In genomic region chr6:70459235-70459634, GRCh38 we compare ENCODE assay signal across 17 cellular contexts. TPM values are rescaled to one million over a fixed set of nuclear protein-coding genes. Genes with fewer than 3 reads are reported as not detected.
A peak's percentile ranks its signal among the peaks of the same experiment; 100 is the strongest.
DNase-seq lines count a peak whose midpoint lies in the region; ATAC-seq and TF ChIP-seq lines count a peak whose summit lies in the region.
"Had no signal": no experiment of that assay in that cellular context is flagged by ENCODE, and none has a peak within 500 bp of the region (broad histone marks: within the 10 kb centered on the region; RNA-seq: fewer than 3 reads in every experiment).

No MANE protein-coding gene starts in this region.

- H3K4me1 ChIP-seq in left lung, result no peaks in the 10 kb centered on the region
- H3K4me1 ChIP-seq: BE2C, BLaER1 had no signal

- H3F3A ChIP-seq in neural cell (ENCODE audit: insufficient read depth, low read length, poor library complexity, severe bottlenecking), result no peaks in the 10 kb centered on the region

- peak; percentile 75 for TF ChIP-seq EP300 in neural cell (conservative IDR thresholded peaks at IDR 0.05; ENCODE audit: poor library complexity, severe bottlenecking)

- intact Hi-C loops in left lung (cut with DNase I), result no loop called here

- H3K9me3 ChIP-seq in neural cell (ENCODE audit: low read length) (no peaks in the 10 kb centered on the region), left lung (no peaks in the 10 kb centered on the region)
- H3K9me3 ChIP-seq: BE2C, BLaER1 had no signal

- H3K27me3 ChIP-seq in neural cell (ENCODE audit: insufficient read depth, low read depth, low read length), result no peaks in the 10 kb centered on the region
- H3K27me3 ChIP-seq in left lung, result no peaks in the 10 kb centered on the region
- H3K27me3 ChIP-seq: BE2C, BLaER1 had no signal

- H3K4me3 ChIP-seq in neural cell (ENCODE audit: low read length), result no peak overlapping the region
- H3K4me3 ChIP-seq in left lung, result no peak overlapping the region
- H3K4me3 ChIP-seq: BLaER1 had no signal

- TF ChIP-seq CTCF in neural cell (IDR thresholded peaks at IDR 0.05; ENCODE audit: poor library complexity, severe bottlenecking), result no peak
- no peak for TF ChIP-seq CTCF in left lung (IDR thresholded peaks at IDR 0.05)

- H3K27ac ChIP-seq in neural cell (ENCODE audit: low read length) (no peak overlapping the region), left lung (no peak overlapping the region)
- H3K27ac ChIP-seq: BLaER1 had no signal

- no peaks in the 10 kb centered on the region for H3K9me2 ChIP-seq in neural cell (ENCODE audit: insufficient read depth, low read length)

- no peak overlapping the region for H3K9ac ChIP-seq in neural cell (ENCODE audit: low read length)
- H3K9ac ChIP-seq: BLaER1 had no signal

- TF ChIP-seq RAD21 in neural cell (conservative IDR thresholded peaks at IDR 0.05), result no peak

- H3K79me2 ChIP-seq in neural cell (replicated peaks; ENCODE audit: insufficient read depth, low read length), result no peaks in the 10 kb centered on the region

- no peak for ATAC-seq in left lung

- H2AFZ ChIP-seq in neural cell (ENCODE audit: low read depth, low read length), result no peak overlapping the region

- no peaks in the 10 kb centered on the region for H4K20me1 ChIP-seq in neural cell (ENCODE audit: insufficient read depth)
- H4K20me1 ChIP-seq: BLaER1 had no signal

- DNase-seq in dermis microvascular lymphatic vessel endothelial cell (ENCODE audit: low read depth in 2 of 2), result peak; percentile 9 to 24
- DNase-seq in putamen (ENCODE audit: low spot score), result peak; percentile 2
- DNase-seq in NCI-H748 treated with DMSO at 0.1 percent for 48 hours (lab: John Stamatoyannopoulos, UW), result no peak
- no peak for DNase-seq in left lung
- no peak for DNase-seq in NCI-H1092 (lab: John Stamatoyannopoulos, UW)
- DNase-seq: 8988T; ACHN; BE2C; C1 segment of cervical spinal cord; CD4-positive, alpha-beta memory T cell; CD4-positive, CD25-positive, alpha-beta regulatory T cell; CD8-positive, alpha-beta memory T cell; COR-L47; DMS79 treated with DMSO at 0.1 percent for 48 hours; GF-D8 had no signal

- no peaks in the 10 kb centered on the region for H3K36me3 ChIP-seq in neural cell (ENCODE audit: insufficient read depth, low read length)
- peaks cover 0 to 4% of the 10 kb centered on the region in 2 donors for H3K36me3 ChIP-seq in left lung

- no peak overlapping the region for H3K4me2 ChIP-seq in neural cell (ENCODE audit: low read length)
- H3K4me2 ChIP-seq: BLaER1 had no signal

TF ChIP-seq in neural cell, 6 proteins besides CTCF, POLR2A, EP300 and RAD21:
- TF ChIP-seq POLR2AphosphoS5 (IDR thresholded peaks at IDR 0.05) (peak; percentile 62), TAF1 (IDR thresholded peaks at IDR 0.05; ENCODE audit: low read depth) (no peak)

RNA-seq across cellular contexts. Expression of gene FAM135A, which starts 45.9 kb away (rescaled TPM):
- total RNA-seq in dermis microvascular lymphatic vessel endothelial cell (11.2 and 12.9 TPM in 2 replicates), left lung (10 to 100 TPM; 26.4 to 28.8 TPM)
- 24.0 and 31.4 TPM in 2 replicates for polyA plus RNA-seq in neural cell
- polyA minus RNA-seq in neural cell, result 82.8 and 86.7 TPM in 2 replicates

Comparison
In these comparisons a context has a peak if more than half of its experiments do, and no peak if none do; other contexts are left out.
1. DNase-seq: peak in dermis microvascular lymphatic vessel endothelial cell (2 of 2) and putamen (single experiment); none in NCI-H748 treated with DMSO at 0.1 percent for 48 hours (single experiment), left lung (0 of 2) and NCI-H1092 (single experiment).